In genomic region chr12:132599502-132599901, GRCh38 we compare ENCODE assay signal across 1 cellular context.
TF ChIP-seq lines count a peak whose summit lies in the region.

No MANE protein-coding gene starts in this region.

TF ChIP-seq in HepG2, 621 proteins besides CTCF, POLR2A, EP300 and RAD21:
- TF ChIP-seq ZMYM3 (CRISPR knock-in tag; IDR thresholded peaks at IDR 0.05) (peak; percentile 62; the same call in 1 of the 2 replicates), CEBPG (CRISPR knock-in tag; IDR thresholded peaks at IDR 0.05) (peak; percentile 59; the same call in 1 of the 2 replicates)
- TF ChIP-seq, protein P1, sequence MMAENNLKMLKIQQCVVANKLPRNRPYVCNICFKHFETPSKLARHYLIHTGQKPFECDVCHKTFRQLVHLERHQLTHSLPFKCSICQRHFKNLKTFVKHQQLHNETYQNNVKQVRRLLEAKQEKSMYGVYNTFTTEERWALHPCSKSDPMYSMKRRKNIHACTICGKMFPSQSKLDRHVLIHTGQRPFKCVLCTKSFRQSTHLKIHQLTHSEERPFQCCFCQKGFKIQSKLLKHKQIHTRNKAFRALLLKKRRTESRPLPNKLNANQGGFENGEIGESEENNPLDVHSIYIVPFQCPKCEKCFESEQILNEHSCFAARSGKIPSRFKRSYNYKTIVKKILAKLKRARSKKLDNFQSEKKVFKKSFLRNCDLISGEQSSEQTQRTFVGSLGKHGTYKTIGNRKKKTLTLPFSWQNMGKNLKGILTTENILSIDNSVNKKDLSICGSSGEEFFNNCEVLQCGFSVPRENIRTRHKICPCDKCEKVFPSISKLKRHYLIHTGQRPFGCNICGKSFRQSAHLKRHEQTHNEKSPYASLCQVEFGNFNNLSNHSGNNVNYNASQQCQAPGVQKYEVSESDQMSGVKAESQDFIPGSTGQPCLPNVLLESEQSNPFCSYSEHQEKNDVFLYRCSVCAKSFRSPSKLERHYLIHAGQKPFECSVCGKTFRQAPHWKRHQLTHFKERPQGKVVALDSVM (CRISPR knock-in tag; IDR thresholded peaks at IDR 0.05), result peak; percentile 98
